Comparison of ENCODE assay signal across 9 cellular contexts in genomic region chr3:136994772-136995516, GRCh38. TPM values are rescaled to one million over a fixed set of nuclear protein-coding genes. Genes with fewer than 3 reads are reported as not detected.
DNase-seq lines count a peak whose midpoint lies in the region; TF ChIP-seq lines count a peak whose summit lies in the region.
"Had no signal": no experiment of that assay in that cellular context is flagged by ENCODE, and none has a peak within 500 bp of the region (broad histone marks: within the 10 kb centered on the region; RNA-seq: fewer than 3 reads in every experiment).

No MANE protein-coding gene starts in this region.

- H3K27ac Mint-ChIP-seq in activated naive CD8-positive, alpha-beta T cell treated with anti-CD3 and anti-CD28 coated beads for 36 hours, result no peak overlapping the region
- H3K27ac Mint-ChIP-seq: B cell had no signal

- H3K9me3 Mint-ChIP-seq in activated naive CD8-positive, alpha-beta T cell treated with anti-CD3 and anti-CD28 coated beads for 36 hours, result no peaks in the 10 kb centered on the region

- H3K4me1 Mint-ChIP-seq in activated naive CD8-positive, alpha-beta T cell treated with anti-CD3 and anti-CD28 coated beads for 36 hours, result peaks cover 3% of the 10 kb centered on the region
- H3K4me1 Mint-ChIP-seq: B cell had no signal

- TF ChIP-seq CTCF in VCaP (conservative IDR thresholded peaks at IDR 0.05) (no peak), left ventricle myocardium inferior (IDR thresholded peaks at IDR 0.05; ENCODE audit: borderline replicate concordance) (no peak)

- no peaks in the 10 kb centered on the region for H3K27me3 Mint-ChIP-seq in activated naive CD8-positive, alpha-beta T cell treated with anti-CD3 and anti-CD28 coated beads for 36 hours
- H3K27me3 Mint-ChIP-seq: B cell had no signal

- H3K36me3 ChIP-seq in left ventricle myocardium inferior, result no peaks in the 10 kb centered on the region

- no peaks in the 10 kb centered on the region for H3K9me3 ChIP-seq in left ventricle myocardium inferior (replicated peaks)

- H3K4me1 ChIP-seq in left ventricle myocardium inferior, result peaks cover 20% of the 10 kb centered on the region

- peak overlapping the region; percentile 61 for H3K27ac ChIP-seq in VCaP
- H3K27ac ChIP-seq in left ventricle myocardium inferior (replicated peaks), result peak overlapping the region; percentile 89
- peak overlapping the region; percentile 49 for H3K27ac ChIP-seq in substantia nigra (ENCODE audit: low read depth, low read length, poor library complexity, severe bottlenecking)

- no peak overlapping the region for H3K4me3 Mint-ChIP-seq in activated naive CD8-positive, alpha-beta T cell treated with anti-CD3 and anti-CD28 coated beads for 36 hours
- H3K4me3 Mint-ChIP-seq: B cell had no signal

- peak; percentile 37 for DNase-seq in NOMO-1 treated with DMSO at 0.1 percent for 48 hours (lab: John Stamatoyannopoulos, UW; ENCODE audit: unreplicated experiment)
- DNase-seq in NOMO-1 treated with dmso at 0.1 percent for 144 hours (lab: John Stamatoyannopoulos, UW; ENCODE audit: unreplicated experiment), result no peak
- peak; percentile 82 for DNase-seq in left ventricle myocardium inferior
- DNase-seq in substantia nigra (lab: John Stamatoyannopoulos, UW), result peak in 32 of 49 donors; percentile 4 to 65 (median 38)
- no peak for DNase-seq in activated naive CD8-positive, alpha-beta T cell treated with anti-CD3 and anti-CD28 coated beads for 36 hours
- no peak for DNase-seq in MV-4-11 (lab: John Stamatoyannopoulos, UW)
- no peak for DNase-seq in NCI-H82 (lab: John Stamatoyannopoulos, UW)

- intact Hi-C loops in left ventricle myocardium inferior (cut with micrococcal nuclease), result no loop called here

- H3K36me3 Mint-ChIP-seq in activated naive CD8-positive, alpha-beta T cell treated with anti-CD3 and anti-CD28 coated beads for 36 hours, result no peaks in the 10 kb centered on the region

- no peak overlapping the region for H3K4me3 ChIP-seq in left ventricle myocardium inferior

- no peaks in the 10 kb centered on the region for H3K27me3 ChIP-seq in left ventricle myocardium inferior (ENCODE audit: low read depth)

RNA-seq across cellular contexts. Expression of gene IL20RB, which starts 37.2 kb away (rescaled TPM):
- total RNA-seq in left ventricle myocardium inferior, result 0.44 TPM
- total RNA-seq in activated naive CD8-positive, alpha-beta T cell treated with anti-CD3 and anti-CD28 coated beads for 36 hours, result 1 to 10 TPM; 1.1 to 2.0 TPM

Comparison
In these comparisons a context has a peak if more than half of its experiments do, and no peak if none do; other contexts are left out.
1. DNase-seq: peak in NOMO-1 treated with DMSO at 0.1 percent for 48 hours (single experiment), left ventricle myocardium inferior (single experiment) and substantia nigra (32 of 49); none in NOMO-1 treated with dmso at 0.1 percent for 144 hours (single experiment), activated naive CD8-positive, alpha-beta T cell treated with anti-CD3 and anti-CD28 coated beads for 36 hours (single experiment), MV-4-11 (single experiment) and NCI-H82 (single experiment).
2. Peak in every context shown above with its lines, with median percentiles within 50 percentile points of each other: H3K27ac ChIP-seq.